ENCODE assay signal across 10 cellular contexts in genomic region chr6:46677314-46677654, GRCh38. TPM values are rescaled to one million over a fixed set of nuclear protein-coding genes. Genes with fewer than 3 reads are reported as not detected.
DNase-seq lines count a peak whose midpoint lies in the region; ATAC-seq, FAIRE-seq and TF ChIP-seq lines count a peak whose summit lies in the region.
"Had no signal": no experiment of that assay in that cellular context is flagged by ENCODE, and none has a peak within 500 bp of the region (broad histone marks: within the 10 kb centered on the region; RNA-seq: fewer than 3 reads in every experiment).

No MANE protein-coding gene starts in this region.

- intact Hi-C loops in HepG2 (cut with micrococcal nuclease; ENCODE audit: unreplicated experiment) (loop anchor here (1.0 kb wide), 1 partner anchor 258 kb away; no protein-coding TSS in a partner anchor), mucosa of descending colon (cut with DNase I, micrococcal nuclease) (no loop called here)

- 45% methylated on average over 4 of the region's 4 CpGs for WGBS in HepG2 (ENCODE audit: low lambda C conversion rate)

- no peaks in the 10 kb centered on the region for H3K4me1 ChIP-seq in HepG2 (ENCODE audit: insufficient read depth, low read length)
- no peaks in the 10 kb centered on the region for H3K4me1 ChIP-seq in mucosa of descending colon (ENCODE audit: low read depth)

- TF ChIP-seq RAD21 in HepG2 (CRISPR knock-in tag; IDR thresholded peaks at IDR 0.05), result no peak

- peak; percentile 68 for TF ChIP-seq CTCF in WERI-Rb-1 (IDR thresholded peaks at IDR 0.05; ENCODE audit: low read depth, low read length)
- peak; percentile 33 for TF ChIP-seq CTCF in HepG2 (CRISPR knock-in tag; IDR thresholded peaks at IDR 0.05)
- no peak for TF ChIP-seq CTCF in mucosa of descending colon (IDR thresholded peaks at IDR 0.05)

- H3K4me2 ChIP-seq in HepG2 (ENCODE audit: low read depth, low read length), result no peak overlapping the region

- TF ChIP-seq POLR2A in HepG2 (IDR thresholded peaks at IDR 0.05; ENCODE audit: insufficient read depth in 1 of 2, low read depth in 2 of 2, low read length in 2 of 2), result no peak

- POLR2A ChIA-PET in HepG2 (lab: Yijun Ruan, JAX), result no interaction called here

- peak; percentile 8 for FAIRE-seq in HepG2 (lab: Jason Lieb, UNC)

- no peaks in the 10 kb centered on the region for H3K9me3 ChIP-seq in WERI-Rb-1 (ENCODE audit: severe bottlenecking)
- H3K9me3 ChIP-seq in HepG2 (ENCODE audit: low read length), result no peaks in the 10 kb centered on the region
- no peaks in the 10 kb centered on the region for H3K9me3 ChIP-seq in mucosa of descending colon

- H3K27me3 ChIP-seq in WERI-Rb-1 (ENCODE audit: insufficient read depth, low read depth, severe bottlenecking) (no peaks in the 10 kb centered on the region), HepG2 (ENCODE audit: control insufficient read depth in 1 of 2, insufficient read depth in 2 of 2, low read length in 2 of 2) (no peaks in the 10 kb centered on the region)
- H3K27me3 ChIP-seq: cardiac muscle cell had no signal

- BruUV-seq in HepG2 (replicated peaks; lab: Mats Ljungman, UMichigan), result no TSS peak

- no peak overlapping the region for H2AFZ ChIP-seq in HepG2 (ENCODE audit: low read length)

- no peaks in the 10 kb centered on the region; the same call in 1 of the 2 replicates for H3K36me3 ChIP-seq in WERI-Rb-1
- H3K36me3 ChIP-seq in HepG2 (replicated peaks in 1 of 2; ENCODE audit: control insufficient read depth in 1 of 2, insufficient read depth in 2 of 2, low read length in 2 of 2), result no peaks in the 10 kb centered on the region
- H3K36me3 ChIP-seq in mucosa of descending colon (ENCODE audit: low read depth), result no peaks in the 10 kb centered on the region
- H3K36me3 ChIP-seq: cardiac muscle cell had no signal

- in situ Hi-C loops in HepG2 (cut with HindIII; ENCODE audit: extremely low pct_ligation_motif_present, low pct_unique_long_range_greater_than_20kb), result no loop called here

- TF ChIP-seq EP300 in HepG2 (IDR thresholded peaks at IDR 0.05; ENCODE audit: low read depth in 2 of 2, low read length in 2 of 2), result no peak
- TF ChIP-seq EP300 in HepG2 (CRISPR knock-in tag; IDR thresholded peaks at IDR 0.05; ENCODE audit: borderline replicate concordance), result no peak

- H3K79me2 ChIP-seq in HepG2 (ENCODE audit: insufficient read depth, low read length), result no peaks in the 10 kb centered on the region

- no peak overlapping the region for H3K9ac ChIP-seq in HepG2 (ENCODE audit: insufficient read depth, low read depth, low read length)

- peak; percentile 87 for ATAC-seq in HepG2
- no peak for ATAC-seq in HG02623 (IDR thresholded peaks at IDR 0.05; ENCODE audit: unreplicated experiment)
- ATAC-seq in GM19328 (IDR thresholded peaks at IDR 0.05; ENCODE audit: unreplicated experiment), result no peak
- no peak for ATAC-seq in mucosa of descending colon

- no peak overlapping the region for H3K4me3 ChIP-seq in WERI-Rb-1 (ENCODE audit: low read depth, low read length)
- no peak overlapping the region for H3K4me3 ChIP-seq in HepG2 (replicated peaks in 1 of 3; ENCODE audit: insufficient read depth in 1 of 3, low read depth in 2 of 3, low read length in 3 of 3)
- H3K4me3 ChIP-seq in mucosa of descending colon, result no peak overlapping the region
- H3K4me3 ChIP-seq: cardiac muscle cell had no signal

- DNase-seq in ELR (ENCODE audit: low read depth) (peak; percentile 34), HPDE6-E6E7 (ENCODE audit: extremely low spot score) (peak; percentile 10), WERI-Rb-1 (no peak), HepG2 (ENCODE audit: low spot score) (peak; percentile 16), epidermal melanocyte (ENCODE audit: insufficient read length, low spot score) (no peak), mucosa of descending colon (no peak)
- DNase-seq: activated CD4-positive, alpha-beta T cell treated with anti-CD3 and anti-CD28 coated beads, Interleukin-2, amount 50 U/mL, for 1 hour had no signal

- no peaks in the 10 kb centered on the region for H4K20me1 ChIP-seq in HepG2 (ENCODE audit: insufficient read depth, low read length)

- no peak overlapping the region for H3K27ac ChIP-seq in WERI-Rb-1
- no peak overlapping the region for H3K27ac ChIP-seq in HepG2 (ENCODE audit: extremely low read length, insufficient read depth, low read length)
- H3K27ac ChIP-seq: cardiac muscle cell had no signal

- CTCF ChIA-PET in HepG2 (lab: Yijun Ruan, JAX; ENCODE audit: low intra/inter-chr PET ratio, low total read pairs), result no interaction called here

RNA-seq across cellular contexts. Expression of gene TDRD6, which starts 10.4 kb away (rescaled TPM):
- total RNA-seq in HepG2 (2016; rRNA removed; fragmentation: Illumina TruSeq; extraction: Trizol) (not detected in 2 replicates), mucosa of descending colon (1 to 10 TPM in 1 of 3 donors, under 1 TPM in 2; 0.39 to 1.9 (median 0.52) TPM)
- not detected in 2 replicates for total RNA-seq in HepG2 (2016; cell fraction: cytosol; rRNA removed; fragmentation: Illumina TruSeq; extraction: Trizol; ENCODE audit: low read depth)
- not detected in 2 replicates for total RNA-seq in HepG2 (2016; cell fraction: insoluble cytoplasmic fraction; rRNA removed; fragmentation: Illumina TruSeq; extraction: Trizol)
- not detected in 2 replicates for total RNA-seq in HepG2 (2016; cell fraction: membrane; rRNA removed; fragmentation: Illumina TruSeq; extraction: Trizol)
- not detected in 2 replicates for total RNA-seq in HepG2 (2016; cell fraction: nucleus; rRNA removed; fragmentation: Illumina TruSeq; extraction: Trizol)
- 0.01 TPM in 1 of 2 replicates, not detected in the other for polyA plus RNA-seq in HepG2 (2011; rRNA removed)
- polyA plus RNA-seq in HepG2 (2011; cell fraction: cytosol; rRNA removed), result not detected in 2 replicates
- not detected in 2 replicates for polyA plus RNA-seq in HepG2 (2011; cell fraction: nucleus; rRNA removed)
- polyA plus RNA-seq in HepG2 (2012), result not detected in 2 replicates
- not detected in 2 replicates for polyA plus RNA-seq in HepG2 (2016; cell fraction: cytosol; fragmentation: Illumina TruSeq; extraction: Trizol; ENCODE audit: low read depth)
- polyA plus RNA-seq in HepG2 (2016; cell fraction: insoluble cytoplasmic fraction; fragmentation: Illumina TruSeq; extraction: Trizol; ENCODE audit: low read depth), result not detected in 2 replicates
- polyA plus RNA-seq in HepG2 (2016; cell fraction: membrane; fragmentation: Illumina TruSeq; extraction: Trizol; ENCODE audit: low read depth), result not detected in 2 replicates
- polyA plus RNA-seq in HepG2 (2016; cell fraction: nucleus; fragmentation: Illumina TruSeq; extraction: Trizol; ENCODE audit: insufficient read depth, low read depth), result not detected in 2 replicates
- polyA minus RNA-seq in HepG2 (2011; rRNA and poly(A)+ RNA removed; ENCODE audit: low replicate concordance), result 0.02 TPM in 2 replicates
- not detected in 2 replicates for polyA minus RNA-seq in HepG2 (2011; cell fraction: cytosol; rRNA and poly(A)+ RNA removed)
- not detected in 2 replicates for polyA minus RNA-seq in HepG2 (2011; cell fraction: nucleus; rRNA and poly(A)+ RNA removed)

RNA-seq across cellular contexts. Expression of gene SLC25A27, which starts 24.5 kb away (rescaled TPM):
- total RNA-seq in HepG2 (2016; rRNA removed; fragmentation: Illumina TruSeq; extraction: Trizol) (0.32 and 0.46 TPM in 2 replicates), mucosa of descending colon (10 to 100 TPM; 12.8 to 19.5 (median 19.4) TPM)
- not detected in 2 replicates for total RNA-seq in HepG2 (2016; cell fraction: cytosol; rRNA removed; fragmentation: Illumina TruSeq; extraction: Trizol; ENCODE audit: low read depth)
- 1.00 TPM in 1 of 2 replicates, not detected in the other for total RNA-seq in HepG2 (2016; cell fraction: insoluble cytoplasmic fraction; rRNA removed; fragmentation: Illumina TruSeq; extraction: Trizol)
- total RNA-seq in HepG2 (2016; cell fraction: membrane; rRNA removed; fragmentation: Illumina TruSeq; extraction: Trizol), result 0.22 and 0.41 TPM in 2 replicates
- 1.4 and 2.5 TPM in 2 replicates for total RNA-seq in HepG2 (2016; cell fraction: nucleus; rRNA removed; fragmentation: Illumina TruSeq; extraction: Trizol)
- 1.3 and 1.8 TPM in 2 replicates for polyA plus RNA-seq in HepG2 (2011; rRNA removed)
- polyA plus RNA-seq in HepG2 (2011; cell fraction: cytosol; rRNA removed), result not detected in 2 replicates
- polyA plus RNA-seq in HepG2 (2011; cell fraction: nucleus; rRNA removed), result 4.5 and 5.8 TPM in 2 replicates
- 1.5 and 2.6 TPM in 2 replicates for polyA plus RNA-seq in HepG2 (2012)
- polyA plus RNA-seq in HepG2 (2016; cell fraction: cytosol; fragmentation: Illumina TruSeq; extraction: Trizol; ENCODE audit: low read depth), result not detected in 2 replicates
- polyA plus RNA-seq in HepG2 (2016; cell fraction: insoluble cytoplasmic fraction; fragmentation: Illumina TruSeq; extraction: Trizol; ENCODE audit: low read depth), result not detected in 2 replicates
- not detected in 2 replicates for polyA plus RNA-seq in HepG2 (2016; cell fraction: membrane; fragmentation: Illumina TruSeq; extraction: Trizol; ENCODE audit: low read depth)
- polyA plus RNA-seq in HepG2 (2016; cell fraction: nucleus; fragmentation: Illumina TruSeq; extraction: Trizol; ENCODE audit: insufficient read depth, low read depth), result 2.5 and 4.7 TPM in 2 replicates
- polyA minus RNA-seq in HepG2 (2011; rRNA and poly(A)+ RNA removed; ENCODE audit: low replicate concordance), result 0.12 and 0.89 TPM in 2 replicates
- not detected in 2 replicates for polyA minus RNA-seq in HepG2 (2011; cell fraction: cytosol; rRNA and poly(A)+ RNA removed)
- polyA minus RNA-seq in HepG2 (2011; cell fraction: nucleus; rRNA and poly(A)+ RNA removed), result 2.2 and 2.6 TPM in 2 replicates

RNA-seq across cellular contexts. Expression of gene CYP39A1, which starts 24.7 kb away (rescaled TPM):
- not detected in 2 replicates for total RNA-seq in HepG2 (2016; rRNA removed; fragmentation: Illumina TruSeq; extraction: Trizol)
- not detected in 2 replicates for total RNA-seq in HepG2 (2016; cell fraction: cytosol; rRNA removed; fragmentation: Illumina TruSeq; extraction: Trizol; ENCODE audit: low read depth)
- total RNA-seq in HepG2 (2016; cell fraction: insoluble cytoplasmic fraction; rRNA removed; fragmentation: Illumina TruSeq; extraction: Trizol), result 0.04 and 0.21 TPM in 2 replicates
- not detected in 2 replicates for total RNA-seq in HepG2 (2016; cell fraction: membrane; rRNA removed; fragmentation: Illumina TruSeq; extraction: Trizol)
- not detected in 2 replicates for total RNA-seq in HepG2 (2016; cell fraction: nucleus; rRNA removed; fragmentation: Illumina TruSeq; extraction: Trizol)
- polyA plus RNA-seq in HepG2 (2011; rRNA removed), result 0.04 and 0.13 TPM in 2 replicates
- polyA plus RNA-seq in HepG2 (2011; cell fraction: cytosol; rRNA removed), result 0.09 TPM in 1 of 2 replicates, not detected in the other
- 0.09 TPM in 1 of 2 replicates, not detected in the other for polyA plus RNA-seq in HepG2 (2011; cell fraction: nucleus; rRNA removed)
- polyA plus RNA-seq in HepG2 (2012), result 0.05 TPM in 1 of 2 replicates, not detected in the other
- not detected in 2 replicates for polyA plus RNA-seq in HepG2 (2016; cell fraction: cytosol; fragmentation: Illumina TruSeq; extraction: Trizol; ENCODE audit: low read depth)
- polyA plus RNA-seq in HepG2 (2016; cell fraction: insoluble cytoplasmic fraction; fragmentation: Illumina TruSeq; extraction: Trizol; ENCODE audit: low read depth), result not detected in 2 replicates
- polyA plus RNA-seq in HepG2 (2016; cell fraction: membrane; fragmentation: Illumina TruSeq; extraction: Trizol; ENCODE audit: low read depth), result not detected in 2 replicates
- polyA plus RNA-seq in HepG2 (2016; cell fraction: nucleus; fragmentation: Illumina TruSeq; extraction: Trizol; ENCODE audit: insufficient read depth, low read depth), result not detected in 2 replicates
- polyA minus RNA-seq in HepG2 (2011; rRNA and poly(A)+ RNA removed; ENCODE audit: low replicate concordance), result not detected in 2 replicates
- not detected in 2 replicates for polyA minus RNA-seq in HepG2 (2011; cell fraction: cytosol; rRNA and poly(A)+ RNA removed)
- 0.37 and 0.77 TPM in 2 replicates for polyA minus RNA-seq in HepG2 (2011; cell fraction: nucleus; rRNA and poly(A)+ RNA removed)
- 1 to 10 TPM; 4.1 to 5.3 (median 4.5) TPM for total RNA-seq in mucosa of descending colon

RNA-seq across cellular contexts. Expression of gene PLA2G7, which starts 57.9 kb away (rescaled TPM):
- total RNA-seq in HepG2 (2016; rRNA removed; fragmentation: Illumina TruSeq; extraction: Trizol) (not detected in 2 replicates), mucosa of descending colon (1 to 10 TPM; 2.2 to 3.1 (median 3.0) TPM)
- total RNA-seq in HepG2 (2016; cell fraction: cytosol; rRNA removed; fragmentation: Illumina TruSeq; extraction: Trizol; ENCODE audit: low read depth), result not detected in 2 replicates
- total RNA-seq in HepG2 (2016; cell fraction: insoluble cytoplasmic fraction; rRNA removed; fragmentation: Illumina TruSeq; extraction: Trizol), result not detected in 2 replicates
- not detected in 2 replicates for total RNA-seq in HepG2 (2016; cell fraction: membrane; rRNA removed; fragmentation: Illumina TruSeq; extraction: Trizol)
- not detected in 2 replicates for total RNA-seq in HepG2 (2016; cell fraction: nucleus; rRNA removed; fragmentation: Illumina TruSeq; extraction: Trizol)
- not detected in 2 replicates for polyA plus RNA-seq in HepG2 (2011; rRNA removed)
- not detected in 2 replicates for polyA plus RNA-seq in HepG2 (2011; cell fraction: cytosol; rRNA removed)
- not detected in 2 replicates for polyA plus RNA-seq in HepG2 (2011; cell fraction: nucleus; rRNA removed)
- not detected in 2 replicates for polyA plus RNA-seq in HepG2 (2012)
- polyA plus RNA-seq in HepG2 (2016; cell fraction: cytosol; fragmentation: Illumina TruSeq; extraction: Trizol; ENCODE audit: low read depth), result not detected in 2 replicates
- polyA plus RNA-seq in HepG2 (2016; cell fraction: insoluble cytoplasmic fraction; fragmentation: Illumina TruSeq; extraction: Trizol; ENCODE audit: low read depth), result not detected in 2 replicates
- polyA plus RNA-seq in HepG2 (2016; cell fraction: membrane; fragmentation: Illumina TruSeq; extraction: Trizol; ENCODE audit: low read depth), result not detected in 2 replicates
- polyA plus RNA-seq in HepG2 (2016; cell fraction: nucleus; fragmentation: Illumina TruSeq; extraction: Trizol; ENCODE audit: insufficient read depth, low read depth), result not detected in 2 replicates
- not detected in 2 replicates for polyA minus RNA-seq in HepG2 (2011; rRNA and poly(A)+ RNA removed; ENCODE audit: low replicate concordance)
- polyA minus RNA-seq in HepG2 (2011; cell fraction: cytosol; rRNA and poly(A)+ RNA removed), result not detected in 2 replicates
- not detected in 2 replicates for polyA minus RNA-seq in HepG2 (2011; cell fraction: nucleus; rRNA and poly(A)+ RNA removed)
- total RNA-seq: cardiac muscle cell had no signal
- polyA plus RNA-seq: cardiac muscle cell had no signal

Comparison
In these comparisons a context has a peak if more than half of its experiments do, and no peak if none do; other contexts are left out.
1. DNase-seq: peak in ELR (single experiment), HPDE6-E6E7 (single experiment) and HepG2 (single experiment); none in WERI-Rb-1 (single experiment), epidermal melanocyte (single experiment) and mucosa of descending colon (0 of 3).